Comparison of ENCODE assay signal across 8 cellular contexts in the genomic region with DNA sequence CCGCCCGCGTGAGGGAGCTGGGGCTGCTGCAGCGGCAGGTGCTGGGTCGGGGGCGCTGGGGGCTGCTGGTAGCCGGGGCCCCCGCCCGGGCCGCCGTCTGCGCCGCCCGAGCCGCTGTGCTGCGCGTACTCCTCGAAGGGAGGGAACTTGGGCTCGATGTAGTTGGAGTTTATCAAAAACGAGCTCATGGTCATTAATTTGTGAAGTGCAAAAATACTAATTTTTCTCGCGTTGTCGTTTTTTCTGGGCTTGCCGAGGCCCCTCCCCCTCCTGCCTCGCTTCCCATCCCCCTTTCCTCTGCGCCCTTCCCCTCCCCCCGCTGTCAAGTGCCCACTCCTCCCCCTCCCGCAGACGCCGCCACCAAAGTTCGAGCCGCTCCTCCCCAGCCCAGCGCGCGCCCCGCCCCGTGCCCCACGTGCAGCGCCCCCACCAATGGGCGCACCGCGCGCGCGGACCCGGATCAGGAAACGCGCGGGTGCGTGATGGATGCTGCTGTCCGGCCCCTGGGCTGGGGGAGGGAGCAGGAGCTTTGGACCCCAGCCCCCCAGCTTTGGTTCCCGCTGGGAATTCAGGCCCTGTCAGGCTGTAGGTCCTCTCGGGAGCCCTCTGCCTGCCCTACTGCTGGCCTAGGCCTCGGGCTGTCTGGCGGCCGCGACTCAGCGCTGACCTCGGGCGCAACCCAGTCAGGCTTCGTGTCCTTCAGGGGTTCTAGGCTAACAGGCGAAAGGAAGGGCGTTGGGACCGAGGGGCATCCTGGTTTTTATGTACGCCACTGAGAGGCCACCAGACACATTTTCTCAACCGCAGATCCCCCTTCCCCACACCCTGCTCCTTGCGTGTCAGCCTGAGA. TPM values are rescaled to one million over a fixed set of nuclear protein-coding genes. Genes with fewer than 3 reads are reported as not detected.
A peak's percentile ranks its signal among the peaks of the same experiment; 100 is the strongest.
DNase-seq lines count a peak whose midpoint lies in the region; ATAC-seq and TF ChIP-seq lines count a peak whose summit lies in the region.

A gene (minus strand): TSS at position 218 of the 850 bp plus-strand sequence. CDS start 24 bp downstream, at position 194.

- peak; percentile 46 for DNase-seq in DMS 273 treated with DMSO at 0.1 percent for 48 hours (lab: John Stamatoyannopoulos, UW)
- DNase-seq in LHCN-M2 (ENCODE audit: low read depth), result peak; percentile 95
- DNase-seq in activated B cell treated with CpG ODN at 0.5 μM for 24 hours, result peak; percentile 70
- peak; percentile 62 for DNase-seq in central memory CD4-positive, alpha-beta T cell
- DNase-seq in left lobe of liver (ENCODE audit: low spot score), result peak; percentile 70
- DNase-seq in stimulated activated CD4-positive, alpha-beta T cell treated with anti-CD3 and anti-CD28 coated beads, Interleukin-2, amount 100 ng/mL, for 4 hours (ENCODE audit: low read depth), result peak; percentile 55

- H3K4me1 Mint-ChIP-seq in activated B cell treated with CpG ODN at 0.5 μM for 24 hours, result peaks cover 2% of the 10 kb centered on the region

- H3K27ac Mint-ChIP-seq in activated B cell treated with CpG ODN at 0.5 μM for 24 hours, result no peak within 1 kb of the TSS

- H3K27me3 Mint-ChIP-seq in activated B cell treated with CpG ODN at 0.5 μM for 24 hours, result peaks cover 40% of the 10 kb centered on the region

- H3K4me3 Mint-ChIP-seq in activated B cell treated with CpG ODN at 0.5 μM for 24 hours, result peak within 1 kb of the TSS; percentile 76

- TF ChIP-seq CTCF in activated B cell treated with CpG ODN at 0.5 μM for 24 hours (IDR thresholded peaks at IDR 0.05), result no peak

- H3K9me3 Mint-ChIP-seq in activated B cell treated with CpG ODN at 0.5 μM for 24 hours, result no peaks in the 10 kb centered on the region

- ATAC-seq in activated B cell treated with CpG ODN at 0.5 μM for 24 hours (ENCODE audit: low read depth) (peak; percentile 96), left lobe of liver (peak; percentile 92), GM19328 (IDR thresholded peaks at IDR 0.05; ENCODE audit: unreplicated experiment) (no peak), HG02884 (IDR thresholded peaks at IDR 0.05; ENCODE audit: unreplicated experiment) (no peak)

- POLR2A ChIA-PET in activated B cell treated with CpG ODN at 0.5 μM for 24 hours (lab: Charles Lee), result interaction anchor here (0.7 to 2.2 kb wide), 3 partner anchors 34 to 785 kb away, joined by 4 to 16 read pairs (median 10); a partner anchor contains a TSS

- intact Hi-C loops in activated B cell treated with CpG ODN at 0.5 μM for 24 hours (cut with micrococcal nuclease), result loop anchor here (1.0 to 2.0 kb wide), 3 partner anchors 20 to 266 kb away; a partner anchor contains a TSS

- CTCF ChIA-PET in activated B cell treated with CpG ODN at 0.5 μM for 24 hours (lab: Charles Lee), result no interaction called here

- H3K36me3 Mint-ChIP-seq in activated B cell treated with CpG ODN at 0.5 μM for 24 hours (ENCODE audit: low read depth), result no peaks in the 10 kb centered on the region

RNA-seq across cellular contexts. Expression of the gene that starts here (rescaled TPM):
- total RNA-seq in LHCN-M2 (2014; rRNA removed), result 7.5 and 8.9 TPM in 2 replicates
- polyA plus RNA-seq in LHCN-M2 (2012), result 12.2 TPM
- 0.17 and 0.40 TPM in 2 replicates for total RNA-seq in activated B cell treated with CpG ODN at 0.5 μM for 24 hours
- total RNA-seq in left lobe of liver, result 0.43 TPM

Comparison
In these comparisons a context has a peak if more than half of its experiments do, and no peak if none do; other contexts are left out.
1. Peak in DNase-seq and ATAC-seq in activated B cell treated with CpG ODN at 0.5 μM for 24 hours; RNA of the gene not detected or under 1 TPM.
2. Peak in DNase-seq and ATAC-seq in left lobe of liver; RNA of the gene not detected or under 1 TPM.